Comparison of ENCODE assay signal across 23 cellular contexts in genomic region chr3:45555154-45555591, GRCh38. TPM values are rescaled to one million over a fixed set of nuclear protein-coding genes. Genes with fewer than 3 reads are reported as not detected.
DNase-seq lines count a peak whose midpoint lies in the region; ATAC-seq and TF ChIP-seq lines count a peak whose summit lies in the region.
"Had no signal": no experiment of that assay in that cellular context is flagged by ENCODE, and none has a peak within 500 bp of the region (broad histone marks: within the 10 kb centered on the region; RNA-seq: fewer than 3 reads in every experiment).

No MANE protein-coding gene starts in this region.

- H3K4me1 Mint-ChIP-seq in type B pancreatic cell (ENCODE audit: unreplicated experiment) = peaks cover 18% of the 10 kb centered on the region

- H3K36me3 Mint-ChIP-seq in type B pancreatic cell = no peaks in the 10 kb centered on the region

- TF ChIP-seq CTCF in left ventricle myocardium inferior (IDR thresholded peaks at IDR 0.05; ENCODE audit: borderline replicate concordance) = no peak
- no peak for TF ChIP-seq CTCF in PC-9 (conservative IDR thresholded peaks at IDR 0.05)
- TF ChIP-seq CTCF in type B pancreatic cell (conservative IDR thresholded peaks at IDR 0.05) = no peak

- H3K4me3 ChIP-seq in left ventricle myocardium inferior (no peak overlapping the region), PC-9 (no peak overlapping the region)
- H3K4me3 ChIP-seq: A549, skin epidermis, transverse colon had no signal

- H3K27ac ChIP-seq in left ventricle myocardium inferior (replicated peaks) = no peak overlapping the region
- H3K27ac ChIP-seq in PC-9 = 0 out of 2 replicates have a peak overlapping the region, but pooled peaks have one; percentile 36
- H3K27ac ChIP-seq: A549 had no signal

- no peaks in the 10 kb centered on the region for H3K27me3 Mint-ChIP-seq in type B pancreatic cell
- H3K27me3 Mint-ChIP-seq: B cell had no signal

- H3K9me3 Mint-ChIP-seq in type B pancreatic cell = no peaks in the 10 kb centered on the region

- no TSS peak for BruUV-seq in PC-9 (replicated peaks; lab: Mats Ljungman, UMichigan)

- peak overlapping the region; percentile 32 for H3K4me2 ChIP-seq in PC-9
- H3K4me2 ChIP-seq: A549 had no signal

- intact Hi-C loops in cardiac septum (cut with DNase I) = no loop called here
- intact Hi-C loops in left ventricle myocardium inferior (cut with micrococcal nuclease) = no loop called here
- intact Hi-C loops in PC-9 (cut with micrococcal nuclease; ENCODE audit: unreplicated experiment) = loop anchor here (2.0 kb wide), 1 partner anchor 18 kb away; no protein-coding TSS in a partner anchor

- CTCF ChIA-PET in PC-9 (lab: Charles Lee) = no interaction called here

- H3K27ac Mint-ChIP-seq in type B pancreatic cell = peak overlapping the region; percentile 58
- H3K27ac Mint-ChIP-seq: activated CD8-positive, alpha-beta T cell treated with anti-CD3 and anti-CD28 coated beads, Interleukin-2, amount 10 ng/mL, durations not matched to agents 7 days and 5 days; B cell had no signal

- DNase-seq in cardiac septum (ENCODE audit: low spot score) (peak; percentile 66), left ventricle myocardium inferior (no peak), PC-9 (peak; percentile 76 to 81), islet precursor cell (peak; percentile 51), type B pancreatic cell (ENCODE audit: extremely low spot score, unreplicated experiment) (no peak), C1 segment of cervical spinal cord (lab: John Stamatoyannopoulos, UW) (no peak), ureter (ENCODE audit: low spot score) (no peak)
- DNase-seq: activated CD4-positive, CD25-positive, alpha-beta regulatory T cell treated with anti-CD3 and anti-CD28 coated beads, Interleukin-2, amount 50 U/mL, for 72 hours; activated CD8-positive, alpha-beta T cell treated with anti-CD3 and anti-CD28 coated beads, Interleukin-2, amount 10 ng/mL, durations not matched to agents 7 days and 5 days; activated T-cell treated with anti-CD3 and anti-CD28 coated beads, Interleukin-2, amount 50 U/mL, for 1 hour; H7; NCI-H146; NCI-H2227 treated with DMSO at 0.1 percent for 48 hours; NCI-H774; OCI-M1; SHP77 treated with DMSO at 0.1 percent for 48 hours; stimulated activated CD4-positive, alpha-beta T cell treated with anti-CD3 and anti-CD28 coated beads, Interleukin-2, amount 100 ng/mL, for 24 hours; stimulated activated naive CD4-positive, alpha-beta T cell treated with Interleukin-2 at 50 U/mL for 16 hours; transverse colon had no signal

- H3K27me3 ChIP-seq in left ventricle myocardium inferior (ENCODE audit: low read depth) (no peaks in the 10 kb centered on the region), PC-9 (ENCODE audit: insufficient read depth, low read depth) (no peaks in the 10 kb centered on the region)
- H3K27me3 ChIP-seq: transverse colon had no signal

- H3K9me3 ChIP-seq in left ventricle myocardium inferior (replicated peaks) = no peaks in the 10 kb centered on the region
- no peaks in the 10 kb centered on the region for H3K9me3 ChIP-seq in PC-9 (ENCODE audit: insufficient read depth, low read depth)
- H3K9me3 ChIP-seq: A549, transverse colon had no signal

- H3K36me3 ChIP-seq in left ventricle myocardium inferior = no peaks in the 10 kb centered on the region
- H3K36me3 ChIP-seq in PC-9 (ENCODE audit: low read depth) = no peaks in the 10 kb centered on the region
- H3K36me3 ChIP-seq: transverse colon had no signal

- no peak overlapping the region for H2AFZ ChIP-seq in PC-9

- no peak for ATAC-seq in HG03045 (IDR thresholded peaks at IDR 0.05; ENCODE audit: unreplicated experiment)
- ATAC-seq: A549; activated CD8-positive, alpha-beta T cell treated with anti-CD3 and anti-CD28 coated beads, Interleukin-2, amount 10 ng/mL, durations not matched to agents 7 days and 5 days had no signal

- peaks cover 23% of the 10 kb centered on the region; the same call in 1 of the 2 replicates for H3F3A ChIP-seq in PC-9 (ENCODE audit: insufficient read depth, low read depth)

- H3K4me3 Mint-ChIP-seq in type B pancreatic cell = no peak overlapping the region
- H3K4me3 Mint-ChIP-seq: activated CD8-positive, alpha-beta T cell treated with anti-CD3 and anti-CD28 coated beads, Interleukin-2, amount 10 ng/mL, durations not matched to agents 7 days and 5 days; B cell had no signal

- H4K20me1 ChIP-seq in PC-9 (ENCODE audit: insufficient read depth) = no peaks in the 10 kb centered on the region

- POLR2A ChIA-PET in PC-9 (lab: Charles Lee; ENCODE audit: unreplicated experiment) = no interaction called here

- H3K79me2 ChIP-seq in PC-9 (ENCODE audit: low read depth) = no peaks in the 10 kb centered on the region

- no peaks in the 10 kb centered on the region for H3K9me2 ChIP-seq in PC-9 (ENCODE audit: insufficient read depth)

- H3K4me1 ChIP-seq in left ventricle myocardium inferior (peaks cover 80% of the 10 kb centered on the region), PC-9 (replicated peaks; ENCODE audit: insufficient read depth) (peaks cover 53% of the 10 kb centered on the region)

RNA-seq across cellular contexts. Expression of gene LIMD1, which starts 39.4 kb away (rescaled TPM):
- total RNA-seq in cardiac septum = 30.5 TPM
- 27.8 TPM for total RNA-seq in left ventricle myocardium inferior
- 32.4 and 32.9 TPM in 2 replicates for total RNA-seq in PC-9 (2021)
- 24.1 and 26.2 TPM in 2 replicates for total RNA-seq in type B pancreatic cell (ENCODE audit: low replicate concordance)
- total RNA-seq in ureter = 62.5 TPM

Comparison
In these comparisons a context has a peak if more than half of its experiments do, and no peak if none do; other contexts are left out.
1. DNase-seq: peak in cardiac septum (single experiment), PC-9 (2 of 2) and islet precursor cell (single experiment); none in left ventricle myocardium inferior (single experiment), type B pancreatic cell (single experiment), C1 segment of cervical spinal cord (0 of 14) and ureter (single experiment).